8 cellular contexts compared by ENCODE assay signal in genomic region chr11:287821-288327, GRCh38. TPM values are rescaled to one million over a fixed set of nuclear protein-coding genes. Genes with fewer than 3 reads are reported as not detected.
DNase-seq lines count a peak whose midpoint lies in the region; ATAC-seq, FAIRE-seq and TF ChIP-seq lines count a peak whose summit lies in the region.

No MANE protein-coding gene starts in this region.

- peak overlapping the region; percentile 78 for H3K4me3 Mint-ChIP-seq in astrocyte (ENCODE audit: unreplicated experiment)

- WGBS in stomach, 5 donors = 29 to 57% (median 32%) methylated on average over 17 to 31 of the region's 31 CpGs

- H3K27me3 ChIP-seq in astrocyte (ENCODE audit: insufficient read depth, low read length) (peaks cover 17% of the 10 kb centered on the region), left lung (peaks cover 2 to 39% of the 10 kb centered on the region in 2 donors), stomach (peaks cover 0 to 47% (median 17%) of the 10 kb centered on the region in 3 donors)

- H3K4me3 ChIP-seq in astrocyte (ENCODE audit: insufficient read depth, low read depth, low read length) (peak overlapping the region; percentile 57), left lung (peak overlapping the region; percentile 57 to 79), stomach (peak overlapping the region; percentile 63 to 87 (median 76))

- peaks cover 5% of the 10 kb centered on the region for H3K36me3 Mint-ChIP-seq in astrocyte (ENCODE audit: low read depth, unreplicated experiment)

- peak overlapping the region; percentile 61 for H3K9ac ChIP-seq in astrocyte (ENCODE audit: low read length)

- no peaks in the 10 kb centered on the region for H3K4me1 Mint-ChIP-seq in astrocyte (ENCODE audit: low read depth, unreplicated experiment)

- H2AFZ ChIP-seq in astrocyte (ENCODE audit: low read depth, low read length) = peak overlapping the region; percentile 86

- no peak for TF ChIP-seq EP300 in stomach (IDR thresholded peaks at IDR 0.05)

- peaks cover 36% of the 10 kb centered on the region for H3K27me3 Mint-ChIP-seq in astrocyte (ENCODE audit: low read depth, unreplicated experiment)

- DNase-seq in Right ventricle myocardium inferior (ENCODE audit: missing footprints) = peak; percentile 67
- DNase-seq in left ventricle myocardium superior = no peak
- no peak for DNase-seq in astrocyte (ENCODE audit: low read depth)
- DNase-seq in left lung = peak; percentile 38 to 83
- DNase-seq in stomach = no peak

- no peaks in the 10 kb centered on the region for H3K9me3 Mint-ChIP-seq in astrocyte (ENCODE audit: unreplicated experiment)

- no peaks in the 10 kb centered on the region for H3K79me2 ChIP-seq in astrocyte (ENCODE audit: insufficient read depth, low read length)

- no peak overlapping the region for H3K27ac ChIP-seq in astrocyte (ENCODE audit: low read depth, low read length)
- H3K27ac ChIP-seq in left lung = peak overlapping the region; percentile 0 to 77
- peak overlapping the region in 4 of 5 donors; percentile 41 to 83 (median 80) for H3K27ac ChIP-seq in stomach

- peak overlapping the region; percentile 90 for H3K4me2 ChIP-seq in astrocyte (ENCODE audit: low read length)

- no peaks in the 10 kb centered on the region for H4K20me1 ChIP-seq in astrocyte (ENCODE audit: insufficient read depth, low read length)

- no peak for FAIRE-seq in astrocyte (lab: Jason Lieb, UNC)

- intact Hi-C loops in Right ventricle myocardium inferior (cut with DNase I) (no loop called here), left ventricle myocardium superior (cut with micrococcal nuclease) (no loop called here), left lung (cut with DNase I) (no loop called here), stomach (cut with DNase I; ENCODE audit: low total_unique reads) (no loop called here)

- peaks cover 6% of the 10 kb centered on the region for H3K4me1 ChIP-seq in astrocyte (ENCODE audit: insufficient read depth, low read length)
- H3K4me1 ChIP-seq in left lung = peaks cover 4 to 24% of the 10 kb centered on the region in 2 donors
- peaks cover 4 to 31% (median 28%) of the 10 kb centered on the region in 4 donors for H3K4me1 ChIP-seq in stomach

- no peak for TF ChIP-seq CTCF in astrocyte (IDR thresholded peaks at IDR 0.05; ENCODE audit: insufficient read depth, low read depth, low read length)
- no peak for TF ChIP-seq CTCF in left lung (IDR thresholded peaks at IDR 0.05)
- TF ChIP-seq CTCF in stomach (IDR thresholded peaks at IDR 0.05) = no peak

- no peak overlapping the region for H3K27ac Mint-ChIP-seq in astrocyte (ENCODE audit: unreplicated experiment)

- no peak for ATAC-seq in Right ventricle myocardium inferior
- ATAC-seq in left ventricle myocardium superior = no peak
- ATAC-seq in left lung = peak; percentile 29
- ATAC-seq in HG02642 (IDR thresholded peaks at IDR 0.05; ENCODE audit: poor library complexity, unreplicated experiment) = no peak
- no peak for ATAC-seq in HG03354 (IDR thresholded peaks at IDR 0.05; ENCODE audit: poor library complexity, severe bottlenecking, unreplicated experiment)
- no peak for ATAC-seq in HG03108 (IDR thresholded peaks at IDR 0.05; ENCODE audit: unreplicated experiment)

- TF ChIP-seq POLR2A in stomach (IDR thresholded peaks at IDR 0.05) = no peak

- H3K9me3 ChIP-seq in astrocyte (ENCODE audit: insufficient read depth, low read depth, low read length) = no peaks in the 10 kb centered on the region
- no peaks in the 10 kb centered on the region for H3K9me3 ChIP-seq in left lung
- H3K9me3 ChIP-seq in stomach = no peaks in the 10 kb centered on the region

- H3K36me3 ChIP-seq in astrocyte (ENCODE audit: insufficient read depth, low read length) (no peaks in the 10 kb centered on the region), left lung (peaks cover 0 to 23% of the 10 kb centered on the region in 2 donors), stomach (peaks cover 0 to 18% (median 11%) of the 10 kb centered on the region in 4 donors)

RNA-seq across cellular contexts. Expression of gene PGGHG, which starts 1.1 kb away (rescaled TPM):
- total RNA-seq in Right ventricle myocardium inferior (10.0 TPM), left ventricle myocardium superior (7.2 TPM), astrocyte (22.9 and 25.1 TPM in 2 replicates), left lung (10 to 100 TPM; 47.7 to 75.3 TPM), stomach (10 to 100 TPM in 4 of 5 donors, 1 to 10 TPM in 1; 3.5 to 34.8 (median 11.9) TPM)
- polyA plus RNA-seq in stomach = 10 to 100 TPM; 14.4 to 44.0 (median 20.7) TPM

RNA-seq across cellular contexts. Expression of gene NLRP6, which starts 9.7 kb away (rescaled TPM):
- 0.14 TPM for total RNA-seq in Right ventricle myocardium inferior
- 0.32 TPM for total RNA-seq in left ventricle myocardium superior
- total RNA-seq in astrocyte = not detected in 2 replicates
- 1 to 10 TPM in 1 of 2 donors, under 1 TPM in 1; 0.26 to 1.5 TPM for total RNA-seq in left lung
- total RNA-seq in stomach = 1 to 10 TPM in 1 of 5 donors, under 1 TPM in 2, not detected in 2; 0.45 to 3.6 (median 0.55) TPM
- polyA plus RNA-seq in stomach = under 1 TPM in 2 of 3 donors, not detected in 1; 0.08 to 0.12 TPM

RNA-seq across cellular contexts. Expression of gene IFITM5, which starts 11.5 kb away (rescaled TPM):
- total RNA-seq in Right ventricle myocardium inferior (not detected), left ventricle myocardium superior (not detected), astrocyte (not detected in 2 replicates), left lung (not detected), stomach (under 1 TPM in 1 of 5 donors, not detected in 4; 0.73 TPM)
- not detected for polyA plus RNA-seq in stomach

RNA-seq across cellular contexts. Expression of gene IFITM2, which starts 19.7 kb away (rescaled TPM):
- 253 TPM for total RNA-seq in Right ventricle myocardium inferior
- total RNA-seq in left ventricle myocardium superior = 200 TPM
- 474 and 575 TPM in 2 replicates for total RNA-seq in astrocyte
- total RNA-seq in left lung = 100 to 1,000 TPM; 398 to 886 TPM
- total RNA-seq in stomach = 10 to 100 TPM in 4 of 5 donors, 1 to 10 TPM in 1; 8.8 to 61.7 (median 12.9) TPM
- polyA plus RNA-seq in stomach = 100 to 1,000 TPM; 276 to 394 (median 344) TPM

RNA-seq across cellular contexts. Expression of gene IFITM1, which starts 26.0 kb away (rescaled TPM):
- total RNA-seq in Right ventricle myocardium inferior = 125 TPM
- total RNA-seq in left ventricle myocardium superior = 101 TPM
- 526 and 631 TPM in 2 replicates for total RNA-seq in astrocyte
- total RNA-seq in left lung = 100 to 1,000 TPM in 1 of 2 donors, 10 to 100 TPM in 1; 98.7 to 149 TPM
- 10 to 100 TPM in 4 of 5 donors, 1 to 10 TPM in 1; 7.0 to 59.8 (median 17.3) TPM for total RNA-seq in stomach
- 100 to 1,000 TPM in 2 of 3 donors, 10 to 100 TPM in 1; 79.9 to 224 (median 119) TPM for polyA plus RNA-seq in stomach

Comparison
In these comparisons a context has a peak if more than half of its experiments do, and no peak if none do; other contexts are left out.
1. DNase-seq: peak in Right ventricle myocardium inferior (single experiment) and left lung (2 of 2); none in left ventricle myocardium superior (single experiment), astrocyte (single experiment) and stomach (single experiment).
2. Peak in every context shown above with its lines, with median percentiles within 50 percentile points of each other: H3K4me3 ChIP-seq.